Comparison of ENCODE assay signal across 1 cellular context in the genomic region with DNA sequence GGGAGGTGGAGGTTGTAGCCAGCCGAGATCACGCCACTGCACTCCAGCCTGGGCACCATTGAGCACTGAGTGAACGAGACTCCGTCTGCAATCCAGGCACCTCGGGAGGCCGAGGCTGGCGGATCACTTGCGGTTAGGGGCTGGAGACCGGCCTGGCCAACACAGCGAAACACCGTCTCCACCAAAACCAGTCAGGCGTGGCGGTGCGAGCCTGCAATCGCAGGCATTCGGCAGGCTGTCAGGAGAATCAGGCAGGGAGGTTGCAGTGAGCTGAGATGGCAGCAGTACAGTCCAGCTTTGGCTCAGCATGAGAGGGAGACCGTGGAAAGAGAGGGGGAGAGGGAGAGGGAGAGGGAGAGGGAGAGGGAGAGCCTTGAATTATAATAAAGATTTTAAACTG.
TF ChIP-seq lines count a peak whose summit lies in the region.

No MANE protein-coding gene starts in this region.

TF ChIP-seq in HepG2, 621 proteins besides CTCF, POLR2A, EP300 and RAD21:
- TF ChIP-seq HNRNPK (IDR thresholded peaks at IDR 0.05; ENCODE audit: low read depth, low read length, poor library complexity, severe bottlenecking) (peak; percentile 60), ZNF687 (CRISPR knock-in tag; IDR thresholded peaks at IDR 0.05) (peak; percentile 24; the same call in 1 of the 2 replicates)
